In genomic region chr7:2856388-2857169, GRCh38 we compare ENCODE assay signal across 16 cellular contexts. TPM values are rescaled to one million over a fixed set of nuclear protein-coding genes. Genes with fewer than 3 reads are reported as not detected.
DNase-seq lines count a peak whose midpoint lies in the region; ATAC-seq, FAIRE-seq and TF ChIP-seq lines count a peak whose summit lies in the region.
"Had no signal": no experiment of that assay in that cellular context is flagged by ENCODE, and none has a peak within 500 bp of the region (broad histone marks: within the 10 kb centered on the region; RNA-seq: fewer than 3 reads in every experiment).

No MANE protein-coding gene starts in this region.

- H3K27ac ChIP-seq in mesendoderm (ENCODE audit: low read depth, low read length), result no peak overlapping the region

- no peak overlapping the region for H2AK5ac ChIP-seq in mesendoderm (ENCODE audit: low read length)

- no peak overlapping the region for H4K5ac ChIP-seq in mesendoderm (ENCODE audit: low read length)

- H2BK120ac ChIP-seq in mesendoderm (ENCODE audit: low read depth, low read length), result no peak overlapping the region

- no CpG with 5 or more reads among the region's 5 CpGs for WGBS in mesendoderm (ENCODE audit: extremely low coverage, insufficient coverage, low lambda C conversion rate)

- H3K56ac ChIP-seq in mesendoderm (ENCODE audit: low read length), result peak overlapping the region; percentile 7

- H3K23ac ChIP-seq in mesendoderm (ENCODE audit: low read length), result no peak overlapping the region

- no peaks in the 10 kb centered on the region for H3K27me3 ChIP-seq in bronchial epithelial cell (ENCODE audit: control insufficient read depth, insufficient read depth, low read length)
- H3K27me3 ChIP-seq in mesendoderm (ENCODE audit: insufficient read depth, low read length, poor library complexity), result no peaks in the 10 kb centered on the region
- H3K27me3 ChIP-seq: BE2C had no signal

- H3K4me1 ChIP-seq in mesendoderm (ENCODE audit: control insufficient read depth, low read depth, low read length), result no peaks in the 10 kb centered on the region
- H3K4me1 ChIP-seq: BE2C had no signal

- H2BK5ac ChIP-seq in mesendoderm (ENCODE audit: low read length), result no peak overlapping the region

- TF ChIP-seq POLR2A in GM12891 (IDR thresholded peaks at IDR 0.05; ENCODE audit: low read depth, low read length), result no peak

- no peaks in the 10 kb centered on the region for H3K79me1 ChIP-seq in mesendoderm (ENCODE audit: low read length)

- H3K4me2 ChIP-seq in mesendoderm (ENCODE audit: low read length), result no peak overlapping the region
- H3K4me2 ChIP-seq: SK-N-SH had no signal

- H3K4me3 ChIP-seq in bronchial epithelial cell (ENCODE audit: low read depth, low read length), result no peak overlapping the region
- no peak overlapping the region for H3K4me3 ChIP-seq in mesendoderm (ENCODE audit: low read length)

- no peak overlapping the region for H3K18ac ChIP-seq in mesendoderm (ENCODE audit: low read length)

- no peak overlapping the region for H3K9ac ChIP-seq in mesendoderm (ENCODE audit: low read length)
- H3K9ac ChIP-seq: SK-N-SH had no signal

- no peak overlapping the region for H2BK15ac ChIP-seq in mesendoderm (replicated peaks; ENCODE audit: low read depth)

- no peak for TF ChIP-seq CTCF in bronchial epithelial cell (IDR thresholded peaks at IDR 0.05; ENCODE audit: insufficient read depth, low read length, severe bottlenecking)

- no peak overlapping the region for H4K8ac ChIP-seq in mesendoderm (ENCODE audit: low read depth, low read length)

- FAIRE-seq in GM12891 (lab: Jason Lieb, UNC) (peak; percentile 59), HTR-8/SVneo (lab: Jason Lieb, UNC) (peak; percentile 88), bronchial epithelial cell (lab: Jason Lieb, UNC) (peak; percentile 94)

- ATAC-seq in GM21360 (IDR thresholded peaks at IDR 0.05; ENCODE audit: unreplicated experiment), result no peak
- no peak for ATAC-seq in esophagus mucosa
- ATAC-seq: activated CD8-positive, alpha-beta T cell treated with anti-CD3 and anti-CD28 coated beads for 36 hours had no signal

- H3K79me2 ChIP-seq in mesendoderm (ENCODE audit: control insufficient read depth, insufficient read depth, low read length), result no peaks in the 10 kb centered on the region

- DNase-seq in GM12891 (ENCODE audit: insufficient read length, low spot score), result no peak
- DNase-seq in HTR-8/SVneo (ENCODE audit: insufficient read length, low spot score), result no peak
- DNase-seq in bronchial epithelial cell (ENCODE audit: low read depth), result no peak
- DNase-seq in mesendoderm, result peak; percentile 81
- no peak for DNase-seq in activated effector memory CD4-positive, alpha-beta T cell treated with Interleukin-2 at 50 U/mL for 16 hours
- DNase-seq in NCI-H446 (lab: John Stamatoyannopoulos, UW), result no peak
- DNase-seq: activated CD8-positive, alpha-beta T cell treated with anti-CD3 and anti-CD28 coated beads for 36 hours; amniotic stem cell; BE2C; DND-41; left colon; OCI-M1; retina; SK-N-SH had no signal

- H3K36me3 ChIP-seq in bronchial epithelial cell (ENCODE audit: control insufficient read depth, insufficient read depth, low read length) (no peaks in the 10 kb centered on the region), mesendoderm (ENCODE audit: control insufficient read depth, insufficient read depth, low read length) (no peaks in the 10 kb centered on the region)
- H3K36me3 ChIP-seq: BE2C had no signal

- no peak overlapping the region for H3K4ac ChIP-seq in mesendoderm (ENCODE audit: low read depth, low read length)

TF ChIP-seq in GM12891, 5 proteins besides CTCF, POLR2A, EP300 and RAD21:
- TF ChIP-seq POLR2AphosphoS5 (IDR thresholded peaks at IDR 0.05; ENCODE audit: low read depth, low read length) (no peak), PAX5 (IDR thresholded peaks at IDR 0.05; ENCODE audit: insufficient read depth, low read length, severe bottlenecking) (no peak), POU2F2 (IDR thresholded peaks at IDR 0.05; ENCODE audit: low read depth, low read length) (no peak), TAF1 (IDR thresholded peaks at IDR 0.05; ENCODE audit: low read depth, low read length) (no peak), SPI1 (IDR thresholded peaks at IDR 0.05; ENCODE audit: low read depth, low read length) (no peak)

RNA-seq across cellular contexts. Expression of gene GNA12, which starts 12.5 kb away (rescaled TPM):
- polyA plus RNA-seq in GM12891 (2012; ENCODE audit: low read depth, missing spikeins), result 17.9 TPM
- 12.1 and 12.8 TPM in 2 replicates for total RNA-seq in bronchial epithelial cell
- polyA plus RNA-seq in mesendoderm (2013, experiment 1 of 2), result 46.1 TPM
- polyA plus RNA-seq in mesendoderm (2013, experiment 2 of 2), result 47.4 TPM
- 7.5 TPM for total RNA-seq in esophagus mucosa
